Comparison of ENCODE assay signal across 17 cellular contexts in genomic region chr4:150145090-150145949, GRCh38.
DNase-seq lines count a peak whose midpoint lies in the region; ATAC-seq and TF ChIP-seq lines count a peak whose summit lies in the region.
"Had no signal": no experiment of that assay in that cellular context is flagged by ENCODE, and none has a peak within 500 bp of the region (broad histone marks: within the 10 kb centered on the region; RNA-seq: fewer than 3 reads in every experiment).

No MANE protein-coding gene starts in this region.

- H3K27ac ChIP-seq in endodermal cell (ENCODE audit: low read depth, low read length) (no peak overlapping the region), lung (ENCODE audit: low read depth in 1 of 2, low read length in 1 of 2) (no peak overlapping the region)
- H3K27ac ChIP-seq: stomach had no signal

- H3K4me3 ChIP-seq in BJ (ENCODE audit: low read depth, low read length), result no peak overlapping the region
- no peak overlapping the region for H3K4me3 ChIP-seq in Loucy (ENCODE audit: low read length, poor library complexity, severe bottlenecking)
- H3K4me3 ChIP-seq in endodermal cell (ENCODE audit: low read length), result no peak overlapping the region
- H3K4me3 ChIP-seq in lung, result no peak overlapping the region
- H3K4me3 ChIP-seq: stomach had no signal

- no peaks in the 10 kb centered on the region for H3K36me3 Mint-ChIP-seq in endodermal cell (ENCODE audit: low read depth)
- H3K36me3 Mint-ChIP-seq in naive thymus-derived CD8-positive, alpha-beta T cell, result no peaks in the 10 kb centered on the region
- H3K36me3 Mint-ChIP-seq: activated naive CD8-positive, alpha-beta T cell; CD14-positive monocyte; naive thymus-derived CD4-positive, alpha-beta T cell had no signal

- no peak overlapping the region for H3K9ac ChIP-seq in Loucy (ENCODE audit: low read depth, low read length, poor library complexity, severe bottlenecking)
- no peak overlapping the region for H3K9ac ChIP-seq in endodermal cell (ENCODE audit: extremely low read depth, low read length, poor library complexity, severe bottlenecking)

- H3K4me1 ChIP-seq in Loucy (ENCODE audit: insufficient read depth, low read length, poor library complexity, severe bottlenecking) (no peaks in the 10 kb centered on the region), endodermal cell (ENCODE audit: control insufficient read depth, insufficient read depth, low read length) (no peaks in the 10 kb centered on the region), lung (ENCODE audit: control insufficient read depth in 2 of 2, insufficient read depth in 2 of 2, low read length in 2 of 2) (peaks cover 0 to 14% of the 10 kb centered on the region in 2 donors)

- no peaks in the 10 kb centered on the region for H4K20me1 ChIP-seq in Loucy (ENCODE audit: insufficient read depth, low read length, poor library complexity, severe bottlenecking)

- 91 to 100% methylated on average over 1 of the region's 1 CpG for WGBS in endodermal cell (ENCODE audit: insufficient coverage in 1 of 2, insufficient read length in 1 of 2), 2 experiments
- WGBS in lung, 2 donors, result 55 to 72% methylated on average over 1 of the region's 1 CpG

- H2AFZ ChIP-seq in Loucy (ENCODE audit: low read length), result no peak overlapping the region

- no peaks in the 10 kb centered on the region; the same call in none of the 2 replicates for H3K36me3 ChIP-seq in BJ (ENCODE audit: control insufficient read depth, insufficient read depth, low read length)
- H3K36me3 ChIP-seq in Loucy (ENCODE audit: insufficient read depth, low read length), result no peaks in the 10 kb centered on the region
- H3K36me3 ChIP-seq in endodermal cell (ENCODE audit: control insufficient read depth, insufficient read depth, low read length), result no peaks in the 10 kb centered on the region
- H3K36me3 ChIP-seq in lung (ENCODE audit: control insufficient read depth in 2 of 2, insufficient read depth in 2 of 2, low read length in 2 of 2), result no peaks in the 10 kb centered on the region
- H3K36me3 ChIP-seq: stomach had no signal

- H3K9me2 ChIP-seq in Loucy (replicated peaks; ENCODE audit: low read depth, low read length), result no peaks in the 10 kb centered on the region

- H3K9me3 ChIP-seq in Loucy (ENCODE audit: insufficient read depth, low read depth, low read length) (no peaks in the 10 kb centered on the region; the same call in 1 of the 2 replicates), endodermal cell (ENCODE audit: control insufficient read depth, low read length) (no peaks in the 10 kb centered on the region), lung (ENCODE audit: control insufficient read depth in 2 of 2, insufficient read depth in 1 of 2, low read length in 1 of 2) (no peaks in the 10 kb centered on the region)
- H3K9me3 ChIP-seq: stomach had no signal

- H3K27me3 ChIP-seq in BJ (ENCODE audit: control insufficient read depth, insufficient read depth, low read length), result no peaks in the 10 kb centered on the region
- no peaks in the 10 kb centered on the region for H3K27me3 ChIP-seq in Loucy (ENCODE audit: insufficient read depth, low read length, poor library complexity, severe bottlenecking)
- no peaks in the 10 kb centered on the region for H3K27me3 ChIP-seq in endodermal cell (ENCODE audit: control insufficient read depth, insufficient read depth, low read length, poor library complexity, severe bottlenecking)
- H3K27me3 ChIP-seq in lung (ENCODE audit: control insufficient read depth, insufficient read depth), result no peaks in the 10 kb centered on the region
- H3K27me3 ChIP-seq: stomach had no signal

- H3K27ac Mint-ChIP-seq in endodermal cell, result no peak overlapping the region
- no peak overlapping the region for H3K27ac Mint-ChIP-seq in naive thymus-derived CD8-positive, alpha-beta T cell
- H3K27ac Mint-ChIP-seq: activated B cell treated with CpG ODN at 0.5 μM for 24 hours; activated naive CD8-positive, alpha-beta T cell; CD14-positive monocyte; naive thymus-derived CD4-positive, alpha-beta T cell had no signal

- H3K4me2 ChIP-seq in Loucy (ENCODE audit: low read depth, low read length, poor library complexity, severe bottlenecking), result no peak overlapping the region

- POLR2A ChIA-PET in BJ (lab: Charles Lee), result no interaction called here
- POLR2A ChIA-PET in naive thymus-derived CD8-positive, alpha-beta T cell (lab: Charles Lee), result no interaction called here

- TF ChIP-seq CTCF in BJ (IDR thresholded peaks at IDR 0.05; ENCODE audit: insufficient read depth, low read depth, low read length), result peak; percentile 39; the same call in 1 of the 2 replicates
- TF ChIP-seq CTCF in Loucy (conservative IDR thresholded peaks at IDR 0.05; ENCODE audit: low read length), result 0 out of 2 replicates have a peak, but pooled peaks have one; percentile 9
- peak; percentile 65 for TF ChIP-seq CTCF in endodermal cell (conservative IDR thresholded peaks at IDR 0.05)
- TF ChIP-seq CTCF in lung (IDR thresholded peaks at IDR 0.05; ENCODE audit: control extremely low read depth, extremely low read depth), result no peak

- CTCF ChIA-PET in BJ (lab: Yijun Ruan, JAX), result interaction anchor here (1.3 to 1.6 kb wide), 2 partner anchors 10 to 98 kb away, joined by 3 to 6 read pairs; no protein-coding TSS in a partner anchor

- H3K79me2 ChIP-seq in Loucy (ENCODE audit: insufficient read depth, low read length), result no peaks in the 10 kb centered on the region

- ATAC-seq in lung (ENCODE audit: insufficient read depth, low FRiP score), result peak; percentile 36
- ATAC-seq in GM21576 (IDR thresholded peaks at IDR 0.05; ENCODE audit: unreplicated experiment), result no peak
- ATAC-seq in Right ventricle myocardium inferior, result no peak
- no peak for ATAC-seq in naive thymus-derived CD8-positive, alpha-beta T cell
- ATAC-seq: naive thymus-derived CD4-positive, alpha-beta T cell had no signal

- H3K4me3 Mint-ChIP-seq in endodermal cell, result no peak overlapping the region
- no peak overlapping the region for H3K4me3 Mint-ChIP-seq in naive thymus-derived CD8-positive, alpha-beta T cell
- H3K4me3 Mint-ChIP-seq: activated B cell treated with CpG ODN at 0.5 μM for 24 hours; activated naive CD8-positive, alpha-beta T cell; CD14-positive monocyte; naive thymus-derived CD4-positive, alpha-beta T cell had no signal

- H3K4me1 Mint-ChIP-seq in endodermal cell, result no peaks in the 10 kb centered on the region
- no peaks in the 10 kb centered on the region for H3K4me1 Mint-ChIP-seq in naive thymus-derived CD8-positive, alpha-beta T cell
- H3K4me1 Mint-ChIP-seq: activated B cell treated with CpG ODN at 0.5 μM for 24 hours; naive thymus-derived CD4-positive, alpha-beta T cell had no signal

- intact Hi-C loops in Right ventricle myocardium inferior (cut with DNase I), result no loop called here

- H3K27me3 Mint-ChIP-seq in endodermal cell (ENCODE audit: insufficient read depth), result no peaks in the 10 kb centered on the region
- peaks cover 0 to 9% (median 2%) of the 10 kb centered on the region in 5 donors for H3K27me3 Mint-ChIP-seq in naive thymus-derived CD8-positive, alpha-beta T cell
- H3K27me3 Mint-ChIP-seq: activated naive CD8-positive, alpha-beta T cell had no signal

- H3F3A ChIP-seq in Loucy (ENCODE audit: low read depth), result no peaks in the 10 kb centered on the region

- no peak for DNase-seq in BJ (ENCODE audit: low read depth)
- DNase-seq in endodermal cell, result peak; percentile 77
- no peak for DNase-seq in lung (ENCODE audit: low spot score)
- DNase-seq in Right ventricle myocardium inferior (ENCODE audit: missing footprints), result no peak
- DNase-seq in NOMO-1 treated with DMSO at 0.1 percent for 48 hours (lab: John Stamatoyannopoulos, UW; ENCODE audit: unreplicated experiment), result no peak
- no peak for DNase-seq in naive thymus-derived CD8-positive, alpha-beta T cell
- DNase-seq: activated B cell treated with CpG ODN at 0.5 μM for 24 hours; activated CD8-positive, alpha-beta memory T cell treated with anti-CD3 and anti-CD28 coated beads, Interleukin-2, amount 50 U/mL, for 4 hours; GDM1; kidney; naive thymus-derived CD4-positive, alpha-beta T cell; NCI-H2171; stomach had no signal

- H3K9me3 Mint-ChIP-seq in endodermal cell, result no peaks in the 10 kb centered on the region
- H3K9me3 Mint-ChIP-seq in naive thymus-derived CD8-positive, alpha-beta T cell, result peaks cover 0 to 15% (median 0%) of the 10 kb centered on the region in 9 donors
